Comparison of ENCODE assay signal across 1 cellular context in genomic region chr19:7533281-7533819, GRCh38.
TF ChIP-seq lines count a peak whose summit lies in the region.

No MANE protein-coding gene starts in this region.

TF ChIP-seq in HepG2, 621 proteins besides CTCF, POLR2A, EP300 and RAD21:
- TF ChIP-seq RBFOX2 (IDR thresholded peaks at IDR 0.05; ENCODE audit: low read depth, low read length): 0 out of 2 replicates have a peak, but pooled peaks have one; percentile 19
- no peak for TF ChIP-seq ZNF781 (CRISPR knock-in tag; IDR thresholded peaks at IDR 0.05; ENCODE audit: borderline replicate concordance, not compliant biosample characterization)
- no peak for TF ChIP-seq AFF4 (CRISPR knock-in tag; IDR thresholded peaks at IDR 0.05)
- TF ChIP-seq ARNT2 (CRISPR knock-in tag; IDR thresholded peaks at IDR 0.05; ENCODE audit: low read depth): no peak
- no peak for TF ChIP-seq SOX13 (IDR thresholded peaks at IDR 0.05)
- no peak for TF ChIP-seq SOX13 (CRISPR knock-in tag; conservative IDR thresholded peaks at IDR 0.05 in 1 of 2, IDR thresholded peaks at IDR 0.05 in 1 of 2)
- peak; percentile 83; the same call in 1 of the 2 replicates for TF ChIP-seq ZMYM3 (CRISPR knock-in tag; IDR thresholded peaks at IDR 0.05)
- peak; percentile 39; the same call in 1 of the 2 replicates for TF ChIP-seq ZBTB4 (CRISPR knock-in tag; IDR thresholded peaks at IDR 0.05; ENCODE audit: borderline replicate concordance)
- TF ChIP-seq ZNF350 (CRISPR knock-in tag; IDR thresholded peaks at IDR 0.05; ENCODE audit: borderline replicate concordance, low read depth): 0 out of 2 replicates have a peak, but pooled peaks have one; percentile 44
- peak; percentile 54 for TF ChIP-seq U2AF1 (optimal IDR thresholded peaks at IDR 0.05; ENCODE audit: low read depth, low read length)
- peak; percentile 21 for TF ChIP-seq ZNF687 (CRISPR knock-in tag; IDR thresholded peaks at IDR 0.05)
- TF ChIP-seq, protein P1, sequence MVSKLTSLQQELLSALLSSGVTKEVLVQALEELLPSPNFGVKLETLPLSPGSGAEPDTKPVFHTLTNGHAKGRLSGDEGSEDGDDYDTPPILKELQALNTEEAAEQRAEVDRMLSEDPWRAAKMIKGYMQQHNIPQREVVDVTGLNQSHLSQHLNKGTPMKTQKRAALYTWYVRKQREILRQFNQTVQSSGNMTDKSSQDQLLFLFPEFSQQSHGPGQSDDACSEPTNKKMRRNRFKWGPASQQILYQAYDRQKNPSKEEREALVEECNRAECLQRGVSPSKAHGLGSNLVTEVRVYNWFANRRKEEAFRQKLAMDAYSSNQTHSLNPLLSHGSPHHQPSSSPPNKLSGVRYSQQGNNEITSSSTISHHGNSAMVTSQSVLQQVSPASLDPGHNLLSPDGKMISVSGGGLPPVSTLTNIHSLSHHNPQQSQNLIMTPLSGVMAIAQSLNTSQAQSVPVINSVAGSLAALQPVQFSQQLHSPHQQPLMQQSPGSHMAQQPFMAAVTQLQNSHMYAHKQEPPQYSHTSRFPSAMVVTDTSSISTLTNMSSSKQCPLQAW (CRISPR knock-in tag; IDR thresholded peaks at IDR 0.05): 0 out of 2 replicates have a peak, but pooled peaks have one; percentile 34
- TF ChIP-seq TFDP2 (CRISPR knock-in tag; IDR thresholded peaks at IDR 0.05): no peak
- 0 out of 2 replicates have a peak, but pooled peaks have one; percentile 22 for TF ChIP-seq ZC3H13 (CRISPR knock-in tag; IDR thresholded peaks at IDR 0.05)
- TF ChIP-seq AGO1 (IDR thresholded peaks at IDR 0.05; ENCODE audit: low read depth, low read length, poor library complexity, severe bottlenecking): peak; percentile 80
